In genomic region chr2:126970583-126970982, GRCh38 we compare ENCODE assay signal across 1 cellular context.
TF ChIP-seq lines count a peak whose summit lies in the region.

No MANE protein-coding gene starts in this region.

TF ChIP-seq in GM23338, 12 proteins besides CTCF, POLR2A, EP300 and RAD21 (continued from another document):
- TF ChIP-seq ETS1 (IDR thresholded peaks at IDR 0.05) (no peak), CREB1 (CRISPR knock-in tag; IDR thresholded peaks at IDR 0.05; ENCODE audit: low read depth) (no peak), JUNB (IDR thresholded peaks at IDR 0.05; ENCODE audit: unreplicated experiment) (no peak), ZNF114 (CRISPR knock-in tag; IDR thresholded peaks at IDR 0.05) (no peak)
